ENCODE assay signal across 8 cellular contexts in the genomic region with DNA sequence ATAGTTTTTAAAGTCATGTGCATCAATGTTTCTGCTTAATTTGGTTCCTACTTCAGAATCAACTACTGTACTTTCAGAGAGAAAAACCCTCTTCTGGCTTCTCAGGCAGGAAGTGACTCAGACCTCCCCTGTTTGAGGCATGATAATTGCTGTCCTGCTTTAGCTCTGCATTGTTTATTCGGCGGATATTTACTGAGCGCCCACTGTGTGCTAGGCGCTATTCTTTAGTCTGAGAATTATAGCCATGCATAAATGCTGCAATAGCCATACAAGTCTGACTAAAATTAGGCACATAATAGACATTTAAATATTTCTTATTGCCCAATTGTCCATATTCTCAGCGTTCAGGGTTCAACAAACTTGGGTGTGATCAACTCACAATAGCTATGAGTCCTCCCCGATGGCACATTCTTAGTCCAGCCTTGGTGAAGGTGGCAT. TPM values are rescaled to one million over a fixed set of nuclear protein-coding genes. Genes with fewer than 3 reads are reported as not detected.
DNase-seq lines count a peak whose midpoint lies in the region; ATAC-seq and TF ChIP-seq lines count a peak whose summit lies in the region.

No MANE protein-coding gene starts in this region.

- H3K4me1 ChIP-seq in esophagus muscularis mucosa (peaks cover 17 to 56% (median 36%) of the 10 kb centered on the region in 4 donors), gastroesophageal sphincter (peaks cover 0 to 41% (median 11%) of the 10 kb centered on the region in 3 donors)

- TF ChIP-seq EP300 in esophagus muscularis mucosa (IDR thresholded peaks at IDR 0.05): no peak
- TF ChIP-seq EP300 in gastroesophageal sphincter (IDR thresholded peaks at IDR 0.05): no peak

- intact Hi-C loops in esophagus muscularis mucosa (cut with DNase I): no loop called here

- 65% methylated on average over 6 of the region's 6 CpGs for WGBS in esophagus muscularis mucosa
- 66 to 72% methylated on average over 2 to 6 of the region's 6 CpGs for WGBS in gastroesophageal sphincter (ENCODE audit: low coverage in 1 of 2), 2 donors

- H3K27me3 ChIP-seq in esophagus muscularis mucosa (no peaks in the 10 kb centered on the region), gastroesophageal sphincter (no peaks in the 10 kb centered on the region)

- ATAC-seq in GM18861 (IDR thresholded peaks at IDR 0.05; ENCODE audit: unreplicated experiment) (peak; percentile 65), HG02571 (IDR thresholded peaks at IDR 0.05; ENCODE audit: unreplicated experiment) (no peak), gastroesophageal sphincter (no peak)

- DNase-seq in NCI-H1092 (lab: John Stamatoyannopoulos, UW) (peak; percentile 38), esophagus muscularis mucosa (ENCODE audit: extremely low spot score) (no peak), AG08396 (ENCODE audit: low spot score) (no peak)
- peak; percentile 38 to 46 for DNase-seq in activated CD4-positive, alpha-beta T cell treated with anti-CD3 and anti-CD28 coated beads for 4 hours
- DNase-seq in stimulated activated CD4-positive, alpha-beta T cell treated with anti-CD3 and anti-CD28 coated beads, Interleukin-4, amount 100 ng/mL, for 24 hours: peak; percentile 53

- no peaks in the 10 kb centered on the region for H3K36me3 ChIP-seq in esophagus muscularis mucosa
- no peaks in the 10 kb centered on the region for H3K36me3 ChIP-seq in gastroesophageal sphincter

- peak overlapping the region in 3 of 4 donors; percentile 7 to 38 (median 35) for H3K27ac ChIP-seq in esophagus muscularis mucosa (replicated peaks in 1 of 4)
- H3K27ac ChIP-seq in gastroesophageal sphincter: peak overlapping the region in 1 of 4 donors; percentile 62

- no peak overlapping the region for H3K4me3 ChIP-seq in esophagus muscularis mucosa
- H3K4me3 ChIP-seq in gastroesophageal sphincter: no peak overlapping the region

- no peak for TF ChIP-seq CTCF in esophagus muscularis mucosa (IDR thresholded peaks at IDR 0.05)
- no peak for TF ChIP-seq CTCF in gastroesophageal sphincter (IDR thresholded peaks at IDR 0.05)

- TF ChIP-seq POLR2A in esophagus muscularis mucosa (IDR thresholded peaks at IDR 0.05; ENCODE audit: low read depth): no peak
- no peak for TF ChIP-seq POLR2A in gastroesophageal sphincter (IDR thresholded peaks at IDR 0.05)

- H3K9me3 ChIP-seq in esophagus muscularis mucosa: no peaks in the 10 kb centered on the region
- H3K9me3 ChIP-seq in gastroesophageal sphincter: no peaks in the 10 kb centered on the region

RNA-seq across cellular contexts. Expression of a gene that starts 6.1 kb away (rescaled TPM):
- total RNA-seq in esophagus muscularis mucosa (1 to 10 TPM; 2.1 to 4.5 (median 3.7) TPM), gastroesophageal sphincter (1 to 10 TPM; 1.4 to 8.1 (median 3.6) TPM)

RNA-seq across cellular contexts. Expression of a gene that starts 6.4 kb away (rescaled TPM):
- total RNA-seq in esophagus muscularis mucosa (1 to 10 TPM in 2 of 4 donors, under 1 TPM in 2; 0.92 to 2.1 (median 1.1) TPM), gastroesophageal sphincter (1 to 10 TPM in 2 of 4 donors, under 1 TPM in 1, not detected in 1; 0.22 to 2.7 (median 1.7) TPM)

Comparison
In these comparisons a context has a peak if more than half of its experiments do, and no peak if none do; other contexts are left out.
1. DNase-seq: peak in NCI-H1092 (single experiment), activated CD4-positive, alpha-beta T cell treated with anti-CD3 and anti-CD28 coated beads for 4 hours (2 of 2) and stimulated activated CD4-positive, alpha-beta T cell treated with anti-CD3 and anti-CD28 coated beads, Interleukin-4, amount 100 ng/mL, for 24 hours (single experiment); none in esophagus muscularis mucosa (single experiment) and AG08396 (single experiment).